ENCODE assay signal across 1 cellular context in the genomic region with DNA sequence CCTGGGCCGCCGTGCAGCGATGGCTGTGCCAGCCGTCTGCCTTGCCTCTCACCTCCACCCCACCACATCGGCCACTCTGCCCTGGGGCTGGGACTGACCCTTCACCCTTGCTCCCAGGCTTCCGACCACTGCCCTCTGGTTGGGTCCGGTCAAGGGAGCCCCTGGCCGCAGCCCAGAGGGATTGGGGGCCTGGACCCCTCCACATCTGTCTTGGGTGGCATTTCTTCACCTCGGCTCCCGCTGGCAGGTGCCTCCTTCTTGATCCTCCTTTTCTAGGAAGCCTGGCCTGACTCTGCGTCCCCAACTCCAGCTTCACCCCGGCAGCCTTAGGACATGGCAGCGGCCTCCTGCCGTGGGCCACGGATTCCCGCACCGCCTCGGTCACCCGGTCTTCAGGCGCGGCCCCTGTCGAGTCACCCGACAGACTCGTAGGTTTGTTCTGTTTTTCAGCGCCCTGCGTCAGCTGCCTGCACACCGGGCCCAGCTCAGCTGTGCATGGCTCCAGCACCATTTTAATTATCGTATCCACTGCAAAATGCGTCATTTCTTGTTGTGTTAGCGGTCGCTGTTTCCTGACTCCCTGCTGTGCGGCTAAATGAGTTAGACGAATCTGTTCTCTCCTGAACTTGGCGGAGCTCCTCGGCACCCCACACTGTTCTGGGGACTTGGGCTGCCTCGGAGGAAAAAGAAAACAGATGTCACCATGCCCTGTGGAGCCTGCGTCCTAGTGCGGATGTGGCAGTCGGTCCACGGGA.
TF ChIP-seq lines count a peak whose summit lies in the region.

No MANE protein-coding gene starts in this region.

TF ChIP-seq in GM23338, 12 proteins besides CTCF, POLR2A, EP300 and RAD21 (continued from another document):
- TF ChIP-seq, protein P1, sequence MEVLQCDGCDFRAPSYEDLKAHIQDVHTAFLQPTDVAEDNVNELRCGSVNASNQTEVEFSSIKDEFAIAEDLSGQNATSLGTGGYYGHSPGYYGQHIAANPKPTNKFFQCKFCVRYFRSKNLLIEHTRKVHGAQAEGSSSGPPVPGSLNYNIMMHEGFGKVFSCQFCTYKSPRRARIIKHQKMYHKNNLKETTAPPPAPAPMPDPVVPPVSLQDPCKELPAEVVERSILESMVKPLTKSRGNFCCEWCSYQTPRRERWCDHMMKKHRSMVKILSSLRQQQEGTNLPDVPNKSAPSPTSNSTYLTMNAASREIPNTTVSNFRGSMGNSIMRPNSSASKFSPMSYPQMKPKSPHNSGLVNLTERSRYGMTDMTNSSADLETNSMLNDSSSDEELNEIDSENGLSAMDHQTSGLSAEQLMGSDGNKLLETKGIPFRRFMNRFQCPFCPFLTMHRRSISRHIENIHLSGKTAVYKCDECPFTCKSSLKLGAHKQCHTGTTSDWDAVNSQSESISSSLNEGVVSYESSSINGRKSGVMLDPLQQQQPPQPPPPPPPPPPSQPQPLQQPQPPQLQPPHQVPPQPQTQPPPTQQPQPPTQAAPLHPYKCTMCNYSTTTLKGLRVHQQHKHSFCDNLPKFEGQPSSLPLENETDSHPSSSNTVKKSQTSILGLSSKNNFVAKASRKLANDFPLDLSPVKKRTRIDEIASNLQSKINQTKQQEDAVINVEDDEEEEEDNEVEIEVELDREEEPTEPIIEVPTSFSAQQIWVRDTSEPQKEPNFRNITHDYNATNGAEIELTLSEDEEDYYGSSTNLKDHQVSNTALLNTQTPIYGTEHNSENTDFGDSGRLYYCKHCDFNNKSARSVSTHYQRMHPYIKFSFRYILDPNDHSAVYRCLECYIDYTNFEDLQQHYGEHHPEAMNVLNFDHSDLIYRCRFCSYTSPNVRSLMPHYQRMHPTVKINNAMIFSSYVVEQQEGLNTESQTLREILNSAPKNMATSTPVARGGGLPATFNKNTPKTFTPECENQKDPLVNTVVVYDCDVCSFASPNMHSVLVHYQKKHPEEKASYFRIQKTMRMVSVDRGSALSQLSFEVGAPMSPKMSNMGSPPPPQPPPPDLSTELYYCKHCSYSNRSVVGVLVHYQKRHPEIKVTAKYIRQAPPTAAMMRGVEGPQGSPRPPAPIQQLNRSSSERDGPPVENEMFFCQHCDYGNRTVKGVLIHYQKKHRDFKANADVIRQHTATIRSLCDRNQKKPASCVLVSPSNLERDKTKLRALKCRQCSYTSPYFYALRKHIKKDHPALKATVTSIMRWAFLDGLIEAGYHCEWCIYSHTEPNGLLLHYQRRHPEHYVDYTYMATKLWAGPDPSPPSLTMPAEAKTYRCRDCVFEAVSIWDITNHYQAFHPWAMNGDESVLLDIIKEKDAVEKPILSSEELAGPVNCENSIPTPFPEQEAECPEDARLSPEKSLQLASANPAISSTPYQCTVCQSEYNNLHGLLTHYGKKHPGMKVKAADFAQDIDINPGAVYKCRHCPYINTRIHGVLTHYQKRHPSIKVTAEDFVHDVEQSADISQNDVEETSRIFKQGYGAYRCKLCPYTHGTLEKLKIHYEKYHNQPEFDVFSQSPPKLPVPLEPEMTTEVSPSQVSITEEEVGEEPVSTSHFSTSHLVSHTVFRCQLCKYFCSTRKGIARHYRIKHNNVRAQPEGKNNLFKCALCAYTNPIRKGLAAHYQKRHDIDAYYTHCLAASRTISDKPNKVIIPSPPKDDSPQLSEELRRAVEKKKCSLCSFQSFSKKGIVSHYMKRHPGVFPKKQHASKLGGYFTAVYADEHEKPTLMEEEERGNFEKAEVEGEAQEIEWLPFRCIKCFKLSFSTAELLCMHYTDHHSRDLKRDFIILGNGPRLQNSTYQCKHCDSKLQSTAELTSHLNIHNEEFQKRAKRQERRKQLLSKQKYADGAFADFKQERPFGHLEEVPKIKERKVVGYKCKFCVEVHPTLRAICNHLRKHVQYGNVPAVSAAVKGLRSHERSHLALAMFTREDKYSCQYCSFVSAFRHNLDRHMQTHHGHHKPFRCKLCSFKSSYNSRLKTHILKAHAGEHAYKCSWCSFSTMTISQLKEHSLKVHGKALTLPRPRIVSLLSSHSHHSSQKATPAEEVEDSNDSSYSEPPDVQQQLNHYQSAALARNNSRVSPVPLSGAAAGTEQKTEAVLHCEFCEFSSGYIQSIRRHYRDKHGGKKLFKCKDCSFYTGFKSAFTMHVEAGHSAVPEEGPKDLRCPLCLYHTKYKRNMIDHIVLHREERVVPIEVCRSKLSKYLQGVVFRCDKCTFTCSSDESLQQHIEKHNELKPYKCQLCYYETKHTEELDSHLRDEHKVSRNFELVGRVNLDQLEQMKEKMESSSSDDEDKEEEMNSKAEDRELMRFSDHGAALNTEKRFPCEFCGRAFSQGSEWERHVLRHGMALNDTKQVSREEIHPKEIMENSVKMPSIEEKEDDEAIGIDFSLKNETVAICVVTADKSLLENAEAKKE (CRISPR knock-in tag; IDR thresholded peaks at IDR 0.05): no peak
- TF ChIP-seq JUNB (IDR thresholded peaks at IDR 0.05; ENCODE audit: unreplicated experiment) (no peak), ZNF114 (CRISPR knock-in tag; IDR thresholded peaks at IDR 0.05) (no peak), EZH2 (IDR thresholded peaks at IDR 0.05; ENCODE audit: low read depth, unreplicated experiment) (no peak)
- TF ChIP-seq, protein P2, sequence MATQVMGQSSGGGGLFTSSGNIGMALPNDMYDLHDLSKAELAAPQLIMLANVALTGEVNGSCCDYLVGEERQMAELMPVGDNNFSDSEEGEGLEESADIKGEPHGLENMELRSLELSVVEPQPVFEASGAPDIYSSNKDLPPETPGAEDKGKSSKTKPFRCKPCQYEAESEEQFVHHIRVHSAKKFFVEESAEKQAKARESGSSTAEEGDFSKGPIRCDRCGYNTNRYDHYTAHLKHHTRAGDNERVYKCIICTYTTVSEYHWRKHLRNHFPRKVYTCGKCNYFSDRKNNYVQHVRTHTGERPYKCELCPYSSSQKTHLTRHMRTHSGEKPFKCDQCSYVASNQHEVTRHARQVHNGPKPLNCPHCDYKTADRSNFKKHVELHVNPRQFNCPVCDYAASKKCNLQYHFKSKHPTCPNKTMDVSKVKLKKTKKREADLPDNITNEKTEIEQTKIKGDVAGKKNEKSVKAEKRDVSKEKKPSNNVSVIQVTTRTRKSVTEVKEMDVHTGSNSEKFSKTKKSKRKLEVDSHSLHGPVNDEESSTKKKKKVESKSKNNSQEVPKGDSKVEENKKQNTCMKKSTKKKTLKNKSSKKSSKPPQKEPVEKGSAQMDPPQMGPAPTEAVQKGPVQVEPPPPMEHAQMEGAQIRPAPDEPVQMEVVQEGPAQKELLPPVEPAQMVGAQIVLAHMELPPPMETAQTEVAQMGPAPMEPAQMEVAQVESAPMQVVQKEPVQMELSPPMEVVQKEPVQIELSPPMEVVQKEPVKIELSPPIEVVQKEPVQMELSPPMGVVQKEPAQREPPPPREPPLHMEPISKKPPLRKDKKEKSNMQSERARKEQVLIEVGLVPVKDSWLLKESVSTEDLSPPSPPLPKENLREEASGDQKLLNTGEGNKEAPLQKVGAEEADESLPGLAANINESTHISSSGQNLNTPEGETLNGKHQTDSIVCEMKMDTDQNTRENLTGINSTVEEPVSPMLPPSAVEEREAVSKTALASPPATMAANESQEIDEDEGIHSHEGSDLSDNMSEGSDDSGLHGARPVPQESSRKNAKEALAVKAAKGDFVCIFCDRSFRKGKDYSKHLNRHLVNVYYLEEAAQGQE (IDR thresholded peaks at IDR 0.05; ENCODE audit: unreplicated experiment): no peak
